Comparison of ENCODE assay signal across 1 cellular context in the genomic region with DNA sequence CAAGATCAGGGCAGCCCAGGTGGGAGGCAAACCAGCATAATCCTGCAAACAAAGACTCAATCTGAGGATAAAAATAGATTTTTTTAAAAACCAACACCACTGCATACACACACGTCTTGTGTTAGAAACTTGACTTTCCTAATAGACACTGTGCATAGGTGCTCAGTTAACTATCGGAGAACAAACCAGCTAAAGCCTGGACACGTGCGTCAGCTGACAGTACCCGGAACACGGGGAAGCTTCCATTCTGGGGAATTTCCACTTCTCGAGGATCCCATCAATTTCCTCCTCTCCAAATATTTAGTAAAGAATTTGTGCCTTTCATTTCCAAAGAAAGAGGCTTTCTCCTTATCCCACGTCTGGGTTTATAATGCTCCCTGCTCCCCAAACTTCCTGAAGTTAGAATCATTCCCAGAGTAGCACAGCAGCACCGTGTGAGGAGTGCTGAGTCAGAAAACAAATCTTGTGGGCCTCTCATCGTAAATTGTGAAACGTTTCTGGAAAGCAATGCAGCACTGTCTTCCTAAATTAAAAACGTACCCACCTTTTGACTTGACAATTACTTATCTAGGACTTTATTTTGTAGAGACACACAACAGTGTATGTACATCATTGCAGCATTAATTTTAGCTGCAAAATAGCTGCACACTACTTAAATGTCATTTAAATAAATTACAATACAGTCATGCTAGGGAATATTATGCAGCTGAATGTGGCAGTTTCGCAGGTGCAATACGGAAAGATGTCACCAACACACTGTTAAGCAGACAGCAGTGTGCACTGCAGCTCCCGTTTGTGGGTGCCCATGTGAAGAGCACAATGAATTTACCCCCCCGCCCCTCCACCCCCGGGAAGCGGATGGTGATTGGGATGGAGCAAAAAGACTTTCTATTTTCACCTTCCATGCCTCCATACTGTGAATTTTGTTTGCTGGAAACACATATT.
TF ChIP-seq lines count a peak whose summit lies in the region.

No MANE protein-coding gene starts in this region.

TF ChIP-seq in HepG2, 621 proteins besides CTCF, POLR2A, EP300 and RAD21 (continued from another document):
- TF ChIP-seq, protein P1, sequence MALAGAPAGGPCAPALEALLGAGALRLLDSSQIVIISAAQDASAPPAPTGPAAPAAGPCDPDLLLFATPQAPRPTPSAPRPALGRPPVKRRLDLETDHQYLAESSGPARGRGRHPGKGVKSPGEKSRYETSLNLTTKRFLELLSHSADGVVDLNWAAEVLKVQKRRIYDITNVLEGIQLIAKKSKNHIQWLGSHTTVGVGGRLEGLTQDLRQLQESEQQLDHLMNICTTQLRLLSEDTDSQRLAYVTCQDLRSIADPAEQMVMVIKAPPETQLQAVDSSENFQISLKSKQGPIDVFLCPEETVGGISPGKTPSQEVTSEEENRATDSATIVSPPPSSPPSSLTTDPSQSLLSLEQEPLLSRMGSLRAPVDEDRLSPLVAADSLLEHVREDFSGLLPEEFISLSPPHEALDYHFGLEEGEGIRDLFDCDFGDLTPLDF (CRISPR knock-in tag; IDR thresholded peaks at IDR 0.05) = no peak
- no peak for TF ChIP-seq BRD4 (CRISPR knock-in tag; IDR thresholded peaks at IDR 0.05)
- peak; percentile 40 to 43 for TF ChIP-seq MAFK (conservative IDR thresholded peaks at IDR 0.05 in 1 of 2, IDR thresholded peaks at IDR 0.05 in 1 of 2; ENCODE audit: low read length in 2 of 2)
- TF ChIP-seq, protein P2, sequence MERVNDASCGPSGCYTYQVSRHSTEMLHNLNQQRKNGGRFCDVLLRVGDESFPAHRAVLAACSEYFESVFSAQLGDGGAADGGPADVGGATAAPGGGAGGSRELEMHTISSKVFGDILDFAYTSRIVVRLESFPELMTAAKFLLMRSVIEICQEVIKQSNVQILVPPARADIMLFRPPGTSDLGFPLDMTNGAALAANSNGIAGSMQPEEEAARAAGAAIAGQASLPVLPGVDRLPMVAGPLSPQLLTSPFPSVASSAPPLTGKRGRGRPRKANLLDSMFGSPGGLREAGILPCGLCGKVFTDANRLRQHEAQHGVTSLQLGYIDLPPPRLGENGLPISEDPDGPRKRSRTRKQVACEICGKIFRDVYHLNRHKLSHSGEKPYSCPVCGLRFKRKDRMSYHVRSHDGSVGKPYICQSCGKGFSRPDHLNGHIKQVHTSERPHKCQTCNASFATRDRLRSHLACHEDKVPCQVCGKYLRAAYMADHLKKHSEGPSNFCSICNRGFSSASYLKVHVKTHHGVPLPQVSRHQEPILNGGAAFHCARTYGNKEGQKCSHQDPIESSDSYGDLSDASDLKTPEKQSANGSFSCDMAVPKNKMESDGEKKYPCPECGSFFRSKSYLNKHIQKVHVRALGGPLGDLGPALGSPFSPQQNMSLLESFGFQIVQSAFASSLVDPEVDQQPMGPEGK (CRISPR knock-in tag; IDR thresholded peaks at IDR 0.05) = 0 out of 2 replicates have a peak, but pooled peaks have one; percentile 16
- TF ChIP-seq, protein P3, sequence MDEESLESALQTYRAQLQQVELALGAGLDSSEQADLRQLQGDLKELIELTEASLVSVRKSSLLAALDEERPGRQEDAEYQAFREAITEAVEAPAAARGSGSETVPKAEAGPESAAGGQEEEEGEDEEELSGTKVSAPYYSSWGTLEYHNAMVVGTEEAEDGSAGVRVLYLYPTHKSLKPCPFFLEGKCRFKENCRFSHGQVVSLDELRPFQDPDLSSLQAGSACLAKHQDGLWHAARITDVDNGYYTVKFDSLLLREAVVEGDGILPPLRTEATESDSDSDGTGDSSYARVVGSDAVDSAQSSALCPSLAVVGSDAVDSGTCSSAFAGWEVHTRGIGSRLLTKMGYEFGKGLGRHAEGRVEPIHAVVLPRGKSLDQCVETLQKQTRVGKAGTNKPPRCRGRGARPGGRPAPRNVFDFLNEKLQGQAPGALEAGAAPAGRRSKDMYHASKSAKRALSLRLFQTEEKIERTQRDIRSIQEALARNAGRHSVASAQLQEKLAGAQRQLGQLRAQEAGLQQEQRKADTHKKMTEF (CRISPR knock-in tag; IDR thresholded peaks at IDR 0.05) = 0 out of 2 replicates have a peak, but pooled peaks have one; percentile 10
- TF ChIP-seq SOX6 (IDR thresholded peaks at IDR 0.05) = no peak
- no peak for TF ChIP-seq SOX6 (CRISPR knock-in tag; IDR thresholded peaks at IDR 0.05)
- TF ChIP-seq RBM22 (optimal IDR thresholded peaks at IDR 0.05; ENCODE audit: low read length) = peak; percentile 67
- no peak for TF ChIP-seq PHF5A (CRISPR knock-in tag; IDR thresholded peaks at IDR 0.05; ENCODE audit: low read depth, unreplicated experiment)
- no peak for TF ChIP-seq REXO4 (CRISPR knock-in tag; IDR thresholded peaks at IDR 0.05; ENCODE audit: borderline replicate concordance)
- no peak for TF ChIP-seq ZNF766 (CRISPR knock-in tag; IDR thresholded peaks at IDR 0.05; ENCODE audit: borderline replicate concordance)
